8 cellular contexts compared by ENCODE assay signal in the genomic region with DNA sequence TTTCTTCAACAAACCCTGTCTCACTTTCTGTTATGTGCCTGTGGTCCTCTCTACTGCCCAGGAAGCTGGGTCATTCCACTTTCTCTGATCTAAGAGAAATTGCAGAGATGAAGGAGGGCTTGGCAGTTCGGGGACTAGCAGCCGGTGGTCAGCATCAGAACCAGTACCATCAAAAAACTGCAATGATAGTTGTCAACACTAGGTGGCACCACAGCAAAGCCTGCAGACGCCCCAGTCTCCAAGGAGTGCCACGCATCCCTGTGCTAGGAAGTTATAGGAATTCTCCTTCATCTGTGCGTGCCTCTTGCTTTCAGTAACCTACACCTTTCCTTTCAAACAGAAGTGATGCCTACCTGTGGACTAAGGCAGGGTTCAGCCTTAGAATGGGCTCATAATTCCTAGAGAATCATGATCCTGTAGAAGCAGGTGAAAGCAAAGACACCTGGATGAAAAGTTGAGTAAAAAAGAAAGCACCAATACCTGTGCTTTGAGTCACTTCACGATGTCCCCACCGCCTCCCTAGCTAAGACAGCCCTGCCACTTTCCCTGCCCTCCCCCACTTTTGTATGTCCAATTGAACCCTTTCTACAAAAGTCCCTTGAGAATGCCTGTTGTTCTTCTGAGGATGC.
DNase-seq lines count a peak whose midpoint lies in the region; ATAC-seq and TF ChIP-seq lines count a peak whose summit lies in the region.

No MANE protein-coding gene starts in this region.

- POLR2A ChIA-PET in HCT116 (lab: Charles Lee): no interaction called here

- H3K79me2 ChIP-seq in DOHH2 (ENCODE audit: control insufficient read depth, low read length): no peaks in the 10 kb centered on the region
- H3K79me2 ChIP-seq in HCT116 (ENCODE audit: insufficient read depth, low read length): no peaks in the 10 kb centered on the region

- intact Hi-C loops in HCT116 (cut with micrococcal nuclease): loop anchor here (2.0 kb wide), 1 partner anchor 1107 kb away; no protein-coding TSS in a partner anchor
- intact Hi-C loops in breast epithelium (cut with DNase I; ENCODE audit: low total_unique reads): no loop called here

- CTCF ChIA-PET in HCT116 (lab: Charles Lee): no interaction called here

- 0 out of 2 replicates have a peak, but pooled peaks have one; percentile 16 for TF ChIP-seq RAD21 in HCT116 (IDR thresholded peaks at IDR 0.05; ENCODE audit: low read depth)

- DNase-seq in HCT116 (ENCODE audit: low read depth, low spot score) (no peak), NCI-H774 (lab: John Stamatoyannopoulos, UW) (peak; percentile 21), breast epithelium (ENCODE audit: low spot score in 2 of 2) (no peak), iris pigment epithelial cell (ENCODE audit: low read depth) (peak; percentile 49), NOMO-1 (lab: John Stamatoyannopoulos, UW; ENCODE audit: unreplicated experiment in 2 of 2) (no peak)
- peak; percentile 5 for DNase-seq in stimulated activated CD4-positive, alpha-beta T cell treated with anti-CD3 and anti-CD28 coated beads, Interleukin-4, amount 100 ng/mL, for 24 hours

- no peaks in the 10 kb centered on the region for H3K36me3 ChIP-seq in DOHH2 (ENCODE audit: control insufficient read depth, low read length)
- no peaks in the 10 kb centered on the region for H3K36me3 ChIP-seq in HCT116 (ENCODE audit: control insufficient read depth in 1 of 2, insufficient read depth in 2 of 2, low read length in 2 of 2)
- H3K36me3 ChIP-seq in breast epithelium: no peaks in the 10 kb centered on the region

- H3K9me2 ChIP-seq in DOHH2 (replicated peaks; ENCODE audit: control insufficient read depth, low read length) (no peaks in the 10 kb centered on the region), HCT116 (ENCODE audit: insufficient read depth) (no peaks in the 10 kb centered on the region)

- no peaks in the 10 kb centered on the region for H3F3A ChIP-seq in DOHH2 (ENCODE audit: control insufficient read depth, insufficient read depth)

- H3K4me2 ChIP-seq in DOHH2 (ENCODE audit: low read length) (no peak overlapping the region), HCT116 (ENCODE audit: low read length) (no peak overlapping the region)

- RAD21 ChIA-PET in HCT116 (lab: Charles Lee; ENCODE audit: low non-redundant PET in 1 of 2, low total read pairs in 2 of 2, uncharacterized antibody in 2 of 2, unreplicated experiment in 2 of 2): no interaction called here

- H3K4me3 ChIP-seq in DOHH2 (ENCODE audit: low read length) (no peak overlapping the region), HCT116 (replicated peaks in 1 of 2; ENCODE audit: low read depth in 1 of 2, low read length in 2 of 2) (no peak overlapping the region), breast epithelium (peak overlapping the region in 1 of 3 donors; percentile 19)

- no peaks in the 10 kb centered on the region for H3K27me3 ChIP-seq in DOHH2 (ENCODE audit: control insufficient read depth, low read length)
- no peaks in the 10 kb centered on the region for H3K27me3 ChIP-seq in HCT116 (ENCODE audit: insufficient read depth, low read length)
- no peaks in the 10 kb centered on the region for H3K27me3 ChIP-seq in breast epithelium

- no peak for TF ChIP-seq POLR2A in HCT116 (IDR thresholded peaks at IDR 0.05; ENCODE audit: borderline replicate concordance, extremely low read depth, insufficient read depth, insufficient read length)
- TF ChIP-seq POLR2A in breast epithelium (IDR thresholded peaks at IDR 0.05): no peak

- H2AFZ ChIP-seq in HCT116 (ENCODE audit: low read depth, low read length, poor library complexity, severe bottlenecking): no peak overlapping the region

- H3K9me3 ChIP-seq in DOHH2 (ENCODE audit: control insufficient read depth, insufficient read depth, low read length): no peaks in the 10 kb centered on the region
- H3K9me3 ChIP-seq in HCT116 (ENCODE audit: control insufficient read depth in 1 of 2, insufficient read depth in 1 of 2, low read depth in 1 of 2, low read length in 2 of 2): no peaks in the 10 kb centered on the region
- H3K9me3 ChIP-seq in breast epithelium: no peaks in the 10 kb centered on the region

- no peak overlapping the region for H3K9ac ChIP-seq in HCT116 (ENCODE audit: low read length)

- H3K27ac ChIP-seq in DOHH2 (ENCODE audit: low read depth, low read length): no peak overlapping the region
- no peak overlapping the region for H3K27ac ChIP-seq in HCT116 (ENCODE audit: low read depth, low read length)
- no peak overlapping the region for H3K27ac ChIP-seq in breast epithelium

- ATAC-seq in HCT116 (peak; percentile 63), HG02938 (IDR thresholded peaks at IDR 0.05; ENCODE audit: unreplicated experiment) (no peak)

- H4K20me1 ChIP-seq in DOHH2 (ENCODE audit: control insufficient read depth, insufficient read depth, low read depth, low read length): no peaks in the 10 kb centered on the region
- H4K20me1 ChIP-seq in HCT116 (ENCODE audit: insufficient read depth): no peaks in the 10 kb centered on the region

- TF ChIP-seq CTCF in DOHH2 (IDR thresholded peaks at IDR 0.05; ENCODE audit: low read depth, low read length, poor library complexity, severe bottlenecking): peak; percentile 65
- TF ChIP-seq CTCF in HCT116 (IDR thresholded peaks at IDR 0.05 in 2 of 3, conservative IDR thresholded peaks at IDR 0.05 in 1 of 3; ENCODE audit: borderline replicate concordance in 1 of 3, insufficient read depth in 1 of 3, low read depth in 2 of 3, low read length in 2 of 3): peak in 2 of 3 experiments; percentile 63 to 64; a peak in 4 of 6 replicates
- TF ChIP-seq CTCF in breast epithelium (IDR thresholded peaks at IDR 0.05): peak; percentile 28 to 51 (median 31)

- H3K4me1 ChIP-seq in DOHH2 (ENCODE audit: control insufficient read depth, low read length) (no peaks in the 10 kb centered on the region), HCT116 (ENCODE audit: control insufficient read depth in 1 of 2, insufficient read depth in 2 of 2, low read length in 2 of 2) (no peaks in the 10 kb centered on the region), breast epithelium (no peaks in the 10 kb centered on the region)

- BruUV-seq in HCT116 (replicated peaks; lab: Mats Ljungman, UMichigan): no TSS peak

TF ChIP-seq in HCT116, 20 proteins besides CTCF, POLR2A, EP300 and RAD21:
- TF ChIP-seq SP1 (IDR thresholded peaks at IDR 0.05; ENCODE audit: low read depth) (no peak), POLR2AphosphoS5 (IDR thresholded peaks at IDR 0.05; ENCODE audit: low read depth, low read length) (no peak), SRF (IDR thresholded peaks at IDR 0.05; ENCODE audit: low read depth) (no peak), TCF7L2 (IDR thresholded peaks at IDR 0.05; ENCODE audit: borderline replicate concordance, extremely low read depth, insufficient read depth, insufficient read length) (no peak), SIN3A (IDR thresholded peaks at IDR 0.05; ENCODE audit: low read depth) (no peak), EGR1 (IDR thresholded peaks at IDR 0.05; ENCODE audit: low read depth) (no peak), JUND (IDR thresholded peaks at IDR 0.05) (no peak), CEBPB (IDR thresholded peaks at IDR 0.05; ENCODE audit: low read depth) (no peak)
- TF ChIP-seq, protein P1, sequence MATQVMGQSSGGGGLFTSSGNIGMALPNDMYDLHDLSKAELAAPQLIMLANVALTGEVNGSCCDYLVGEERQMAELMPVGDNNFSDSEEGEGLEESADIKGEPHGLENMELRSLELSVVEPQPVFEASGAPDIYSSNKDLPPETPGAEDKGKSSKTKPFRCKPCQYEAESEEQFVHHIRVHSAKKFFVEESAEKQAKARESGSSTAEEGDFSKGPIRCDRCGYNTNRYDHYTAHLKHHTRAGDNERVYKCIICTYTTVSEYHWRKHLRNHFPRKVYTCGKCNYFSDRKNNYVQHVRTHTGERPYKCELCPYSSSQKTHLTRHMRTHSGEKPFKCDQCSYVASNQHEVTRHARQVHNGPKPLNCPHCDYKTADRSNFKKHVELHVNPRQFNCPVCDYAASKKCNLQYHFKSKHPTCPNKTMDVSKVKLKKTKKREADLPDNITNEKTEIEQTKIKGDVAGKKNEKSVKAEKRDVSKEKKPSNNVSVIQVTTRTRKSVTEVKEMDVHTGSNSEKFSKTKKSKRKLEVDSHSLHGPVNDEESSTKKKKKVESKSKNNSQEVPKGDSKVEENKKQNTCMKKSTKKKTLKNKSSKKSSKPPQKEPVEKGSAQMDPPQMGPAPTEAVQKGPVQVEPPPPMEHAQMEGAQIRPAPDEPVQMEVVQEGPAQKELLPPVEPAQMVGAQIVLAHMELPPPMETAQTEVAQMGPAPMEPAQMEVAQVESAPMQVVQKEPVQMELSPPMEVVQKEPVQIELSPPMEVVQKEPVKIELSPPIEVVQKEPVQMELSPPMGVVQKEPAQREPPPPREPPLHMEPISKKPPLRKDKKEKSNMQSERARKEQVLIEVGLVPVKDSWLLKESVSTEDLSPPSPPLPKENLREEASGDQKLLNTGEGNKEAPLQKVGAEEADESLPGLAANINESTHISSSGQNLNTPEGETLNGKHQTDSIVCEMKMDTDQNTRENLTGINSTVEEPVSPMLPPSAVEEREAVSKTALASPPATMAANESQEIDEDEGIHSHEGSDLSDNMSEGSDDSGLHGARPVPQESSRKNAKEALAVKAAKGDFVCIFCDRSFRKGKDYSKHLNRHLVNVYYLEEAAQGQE (IDR thresholded peaks at IDR 0.05; ENCODE audit: low read depth): no peak
- TF ChIP-seq, protein P2, sequence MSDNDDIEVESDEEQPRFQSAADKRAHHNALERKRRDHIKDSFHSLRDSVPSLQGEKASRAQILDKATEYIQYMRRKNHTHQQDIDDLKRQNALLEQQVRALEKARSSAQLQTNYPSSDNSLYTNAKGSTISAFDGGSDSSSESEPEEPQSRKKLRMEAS (IDR thresholded peaks at IDR 0.05): no peak
TF ChIP-seq in HCT116: peak in this region for 0.

Comparison
In these comparisons a context has a peak if more than half of its experiments do, and no peak if none do; other contexts are left out.
1. DNase-seq: peak in NCI-H774 (single experiment), iris pigment epithelial cell (single experiment) and stimulated activated CD4-positive, alpha-beta T cell treated with anti-CD3 and anti-CD28 coated beads, Interleukin-4, amount 100 ng/mL, for 24 hours (single experiment); none in HCT116 (single experiment), breast epithelium (0 of 2) and NOMO-1 (0 of 2).
2. Peak in every context shown above with its lines, with median percentiles within 50 percentile points of each other: CTCF ChIP-seq.